24 cellular contexts compared by ENCODE assay signal in genomic region chr2:13102340-13103063, GRCh38.
"Had no signal": no experiment of that assay in that cellular context is flagged by ENCODE, and none has a peak within 500 bp of the region (broad histone marks: within the 10 kb centered on the region; RNA-seq: fewer than 3 reads in every experiment).

No MANE protein-coding gene starts in this region.

- ATAC-seq: activated T-cell treated with anti-CD3 and anti-CD28 coated beads, Interleukin-2, amount 50 U/mL, for 72 hours; PC-3 had no signal

- DNase-seq: activated CD4-positive, alpha-beta memory T cell treated with anti-CD3 and anti-CD28 coated beads for 36 hours; activated CD4-positive, alpha-beta T cell treated with anti-CD3 and anti-CD28 coated beads, Interleukin-2, amount 10 ng/mL, durations not matched to agents 7 days and 5 days; activated CD4-positive, CD25-positive, alpha-beta regulatory T cell; activated gamma-delta T cell treated with Interleukin-2 at 50 U/mL for 16 hours; activated naive CD4-positive, alpha-beta T cell treated with anti-CD3 and anti-CD28 coated beads, Interleukin-2, amount 50 U/mL, for 16 hours; activated naive CD8-positive, alpha-beta T cell treated with anti-CD3 and anti-CD28 coated beads, Interleukin-2, amount 10 ng/mL, durations not matched to agents 7 days and 5 days; activated T-cell treated with anti-CD3 and anti-CD28 coated beads for 4 hours; activated T-cell treated with anti-CD3 and anti-CD28 coated beads, Interleukin-2, amount 50 U/mL, for 72 hours; adrenal gland; anterior cingulate cortex; KG1; NCI-H1092; NCI-H1417; NCI-H1930; NCI-H2171; NCI-H226; NCI-H526; NCI-H774; PC-3; SIG-M5; T-helper 2 cell; T1000 had no signal

- H3K27me3 ChIP-seq: adrenal gland, breast epithelium had no signal

- H3K4me3 ChIP-seq: adrenal gland, breast epithelium had no signal

- H3K36me3 ChIP-seq: adrenal gland, breast epithelium had no signal

- FAIRE-seq: RCC 7860 had no signal
